36 cellular contexts compared by ENCODE assay signal in the genomic region with DNA sequence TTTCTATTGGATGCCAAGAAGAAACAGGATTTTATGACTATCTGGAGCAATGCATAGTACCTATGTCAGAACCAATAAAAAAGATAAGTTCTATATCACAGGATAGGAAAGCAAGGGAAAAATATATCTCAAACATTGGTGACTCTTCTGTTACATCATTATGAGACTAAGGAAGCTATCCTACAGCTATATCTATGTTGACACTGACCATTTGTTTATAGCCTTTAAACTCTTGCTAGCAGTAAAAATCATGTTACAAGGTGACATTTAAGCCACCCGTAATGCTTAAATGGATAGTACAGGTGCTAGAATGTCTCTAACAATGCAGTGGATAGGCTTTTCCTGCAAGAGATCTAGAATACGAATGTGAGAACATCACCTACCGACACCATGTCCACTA. TPM values are rescaled to one million over a fixed set of nuclear protein-coding genes. Genes with fewer than 3 reads are reported as not detected.
"Had no signal": no experiment of that assay in that cellular context is flagged by ENCODE, and none has a peak within 500 bp of the region (broad histone marks: within the 10 kb centered on the region; RNA-seq: fewer than 3 reads in every experiment).

No MANE protein-coding gene starts in this region.

- H3K4me3 ChIP-seq: MG63 had no signal

- H3K36me3 ChIP-seq: MG63 had no signal

- H3K9me3 ChIP-seq: MG63 had no signal

- H3K27me3 ChIP-seq: MG63 had no signal

- DNase-seq: Karpas-422, Kasumi-1, MG63, MM.1S, MV-4-11, NCI-H1048, NCI-H1092, NCI-H1092 treated with DMSO at 0.1 percent for 48 hours, NCI-H1105, NCI-H1105 treated with DMSO at 0.1 percent for 48 hours, NCI-H1417, NCI-H1417 treated with DMSO at 0.1 percent for 48 hours, NCI-H1436, NCI-H1436 treated with DMSO at 0.1 percent for 48 hours, NCI-H146, NCI-H1694, NCI-H1694 treated with DMSO at 0.1 percent for 48 hours, NCI-H187, NCI-H187 treated with DMSO at 0.1 percent for 48 hours, NCI-H1930, NCI-H2029, NCI-H2029 treated with DMSO at 0.1 percent for 48 hours, NCI-H2081, NCI-H2081 treated with DMSO at 0.1 percent for 48 hours, NCI-H2107, NCI-H2171, NCI-H2171 treated with DMSO at 0.1 percent for 48 hours, NCI-H2227 treated with DMSO at 0.1 percent for 48 hours, NCI-H226, NCI-H345, NCI-H446, NCI-H446 treated with DMSO at 0.1 percent for 48 hours, NCI-H510A, NCI-H510A treated with DMSO at 0.1 percent for 48 hours had no signal

RNA-seq across cellular contexts. Expression of a gene that starts 28.6 kb away (rescaled TPM):
- total RNA-seq: LHCN-M2, M059J had no signal
